1 cellular context compared by ENCODE assay signal in genomic region chr19:1408300-1409203, GRCh38.
TF ChIP-seq lines count a peak whose summit lies in the region.

No MANE protein-coding gene starts in this region.

TF ChIP-seq in HepG2, 621 proteins besides CTCF, POLR2A, EP300 and RAD21 (continued from another document and continues in another):
- TF ChIP-seq, protein P1, sequence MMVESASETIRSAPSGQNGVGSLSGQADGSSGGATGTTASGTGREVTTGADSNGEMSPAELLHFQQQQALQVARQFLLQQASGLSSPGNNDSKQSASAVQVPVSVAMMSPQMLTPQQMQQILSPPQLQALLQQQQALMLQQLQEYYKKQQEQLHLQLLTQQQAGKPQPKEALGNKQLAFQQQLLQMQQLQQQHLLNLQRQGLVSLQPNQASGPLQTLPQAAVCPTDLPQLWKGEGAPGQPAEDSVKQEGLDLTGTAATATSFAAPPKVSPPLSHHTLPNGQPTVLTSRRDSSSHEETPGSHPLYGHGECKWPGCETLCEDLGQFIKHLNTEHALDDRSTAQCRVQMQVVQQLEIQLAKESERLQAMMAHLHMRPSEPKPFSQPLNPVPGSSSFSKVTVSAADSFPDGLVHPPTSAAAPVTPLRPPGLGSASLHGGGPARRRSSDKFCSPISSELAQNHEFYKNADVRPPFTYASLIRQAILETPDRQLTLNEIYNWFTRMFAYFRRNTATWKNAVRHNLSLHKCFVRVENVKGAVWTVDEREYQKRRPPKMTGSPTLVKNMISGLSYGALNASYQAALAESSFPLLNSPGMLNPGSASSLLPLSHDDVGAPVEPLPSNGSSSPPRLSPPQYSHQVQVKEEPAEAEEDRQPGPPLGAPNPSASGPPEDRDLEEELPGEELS (CRISPR knock-in tag; IDR thresholded peaks at IDR 0.05), result no peak
- TF ChIP-seq RERE (CRISPR knock-in tag; IDR thresholded peaks at IDR 0.05; ENCODE audit: low read depth) (no peak), POGZ (CRISPR knock-in tag; IDR thresholded peaks at IDR 0.05) (no peak), FOXJ3 (CRISPR knock-in tag; IDR thresholded peaks at IDR 0.05; ENCODE audit: borderline replicate concordance) (no peak), FOXK1 (CRISPR knock-in tag; IDR thresholded peaks at IDR 0.05; ENCODE audit: borderline replicate concordance, low read depth) (no peak), ZNF513 (CRISPR knock-in tag; conservative IDR thresholded peaks at IDR 0.05) (no peak), RFX3 (CRISPR knock-in tag; IDR thresholded peaks at IDR 0.05) (no peak), ARID2 (CRISPR knock-in tag; IDR thresholded peaks at IDR 0.05; ENCODE audit: borderline replicate concordance) (0 out of 2 replicates have a peak, but pooled peaks have one; percentile 45), ZNF749 (CRISPR knock-in tag; IDR thresholded peaks at IDR 0.05; ENCODE audit: borderline replicate concordance) (no peak), MTF1 (CRISPR knock-in tag; IDR thresholded peaks at IDR 0.05) (peak; percentile 43; the same call in 1 of the 2 replicates), SOX5 (CRISPR knock-in tag; IDR thresholded peaks at IDR 0.05; ENCODE audit: borderline replicate concordance) (peak; percentile 13; the same call in 1 of the 2 replicates), HDAC2 (CRISPR knock-in tag; IDR thresholded peaks at IDR 0.05) (0 out of 2 replicates have a peak, but pooled peaks have one; percentile 26), PHF8 (CRISPR knock-in tag; IDR thresholded peaks at IDR 0.05) (peak; percentile 46; the same call in 1 of the 2 replicates), NBN (conservative IDR thresholded peaks at IDR 0.05) (no peak), KDM4B (CRISPR knock-in tag; IDR thresholded peaks at IDR 0.05) (0 out of 2 replicates have a peak, but pooled peaks have one; percentile 40), ZNF772 (CRISPR knock-in tag; IDR thresholded peaks at IDR 0.05) (peak; percentile 73; the same call in 1 of the 2 replicates), GFI1 (CRISPR knock-in tag; IDR thresholded peaks at IDR 0.05; ENCODE audit: borderline replicate concordance) (no peak; the same call in 1 of the 2 replicates), SCMH1 (CRISPR knock-in tag; IDR thresholded peaks at IDR 0.05; ENCODE audit: borderline replicate concordance) (no peak), SP1 (IDR thresholded peaks at IDR 0.05) (no peak), SP1 (CRISPR knock-in tag; IDR thresholded peaks at IDR 0.05) (no peak), ZBTB20 (CRISPR knock-in tag; IDR thresholded peaks at IDR 0.05; ENCODE audit: borderline replicate concordance, low read depth) (no peak), LCORL (IDR thresholded peaks at IDR 0.05) (no peak), LCORL (CRISPR knock-in tag; IDR thresholded peaks at IDR 0.05) (0 out of 2 replicates have a peak, but pooled peaks have one; percentile 26), ZNF605 (CRISPR knock-in tag; IDR thresholded peaks at IDR 0.05) (no peak), GTF3A (CRISPR knock-in tag; conservative IDR thresholded peaks at IDR 0.05) (no peak)
- TF ChIP-seq, protein P2, sequence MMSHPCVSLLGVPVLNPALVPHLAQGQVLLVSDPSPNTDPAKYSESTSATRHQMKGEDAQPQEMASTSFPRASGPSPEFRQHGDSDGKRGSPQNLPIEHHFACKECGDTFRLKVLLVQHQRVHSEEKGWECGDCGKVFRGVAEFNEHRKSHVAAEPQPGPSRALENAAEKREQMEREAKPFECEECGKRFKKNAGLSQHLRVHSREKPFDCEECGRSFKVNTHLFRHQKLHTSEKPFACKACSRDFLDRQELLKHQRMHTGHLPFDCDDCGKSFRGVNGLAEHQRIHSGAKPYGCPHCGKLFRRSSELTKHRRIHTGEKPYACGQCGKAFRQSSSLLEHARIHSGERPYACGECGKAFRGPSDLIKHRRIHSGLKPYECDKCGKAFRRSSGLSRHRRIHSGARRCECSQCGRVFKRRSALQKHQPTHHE (CRISPR knock-in tag; IDR thresholded peaks at IDR 0.05; ENCODE audit: borderline replicate concordance), result 0 out of 2 replicates have a peak, but pooled peaks have one; percentile 2
- TF ChIP-seq, protein P3, sequence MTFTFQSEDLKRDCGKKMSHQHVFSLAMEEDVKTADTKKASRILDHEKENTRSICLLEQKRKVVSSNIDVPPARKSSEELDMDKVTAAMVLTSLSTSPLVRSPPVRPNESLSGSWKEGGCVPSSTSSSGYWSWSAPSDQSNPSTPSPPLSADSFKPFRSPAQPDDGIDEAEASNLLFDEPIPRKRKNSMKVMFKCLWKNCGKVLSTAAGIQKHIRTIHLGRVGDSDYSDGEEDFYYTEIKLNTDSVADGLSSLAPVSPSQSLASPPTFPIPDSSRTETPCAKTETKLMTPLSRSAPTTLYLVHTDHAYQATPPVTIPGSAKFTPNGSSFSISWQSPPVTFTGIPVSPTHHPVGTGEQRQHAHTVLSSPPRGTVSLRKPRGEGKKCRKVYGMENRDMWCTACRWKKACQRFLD (CRISPR knock-in tag; IDR thresholded peaks at IDR 0.05; ENCODE audit: borderline replicate concordance), result 0 out of 2 replicates have a peak, but pooled peaks have one; percentile 50
- TF ChIP-seq, protein P4, sequence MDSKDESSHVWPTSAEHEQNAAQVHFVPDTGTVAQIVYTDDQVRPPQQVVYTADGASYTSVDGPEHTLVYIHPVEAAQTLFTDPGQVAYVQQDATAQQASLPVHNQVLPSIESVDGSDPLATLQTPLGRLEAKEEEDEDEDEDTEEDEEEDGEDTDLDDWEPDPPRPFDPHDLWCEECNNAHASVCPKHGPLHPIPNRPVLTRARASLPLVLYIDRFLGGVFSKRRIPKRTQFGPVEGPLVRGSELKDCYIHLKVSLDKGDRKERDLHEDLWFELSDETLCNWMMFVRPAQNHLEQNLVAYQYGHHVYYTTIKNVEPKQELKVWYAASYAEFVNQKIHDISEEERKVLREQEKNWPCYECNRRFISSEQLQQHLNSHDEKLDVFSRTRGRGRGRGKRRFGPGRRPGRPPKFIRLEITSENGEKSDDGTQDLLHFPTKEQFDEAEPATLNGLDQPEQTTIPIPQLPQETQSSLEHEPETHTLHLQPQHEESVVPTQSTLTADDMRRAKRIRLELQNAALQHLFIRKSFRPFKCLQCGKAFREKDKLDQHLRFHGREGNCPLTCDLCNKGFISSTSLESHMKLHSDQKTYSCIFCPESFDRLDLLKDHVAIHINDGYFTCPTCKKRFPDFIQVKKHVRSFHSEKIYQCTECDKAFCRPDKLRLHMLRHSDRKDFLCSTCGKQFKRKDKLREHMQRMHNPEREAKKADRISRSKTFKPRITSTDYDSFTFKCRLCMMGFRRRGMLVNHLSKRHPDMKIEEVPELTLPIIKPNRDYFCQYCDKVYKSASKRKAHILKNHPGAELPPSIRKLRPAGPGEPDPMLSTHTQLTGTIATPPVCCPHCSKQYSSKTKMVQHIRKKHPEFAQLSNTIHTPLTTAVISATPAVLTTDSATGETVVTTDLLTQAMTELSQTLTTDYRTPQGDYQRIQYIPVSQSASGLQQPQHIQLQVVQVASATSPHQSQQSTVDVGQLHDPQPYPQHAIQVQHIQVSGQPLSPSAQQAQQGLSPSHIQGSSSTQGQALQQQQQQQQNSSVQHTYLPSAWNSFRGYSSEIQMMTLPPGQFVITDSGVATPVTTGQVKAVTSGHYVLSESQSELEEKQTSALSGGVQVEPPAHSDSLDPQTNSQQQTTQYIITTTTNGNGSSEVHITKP (CRISPR knock-in tag; IDR thresholded peaks at IDR 0.05; ENCODE audit: low read depth), result no peak
- TF ChIP-seq, protein P5, sequence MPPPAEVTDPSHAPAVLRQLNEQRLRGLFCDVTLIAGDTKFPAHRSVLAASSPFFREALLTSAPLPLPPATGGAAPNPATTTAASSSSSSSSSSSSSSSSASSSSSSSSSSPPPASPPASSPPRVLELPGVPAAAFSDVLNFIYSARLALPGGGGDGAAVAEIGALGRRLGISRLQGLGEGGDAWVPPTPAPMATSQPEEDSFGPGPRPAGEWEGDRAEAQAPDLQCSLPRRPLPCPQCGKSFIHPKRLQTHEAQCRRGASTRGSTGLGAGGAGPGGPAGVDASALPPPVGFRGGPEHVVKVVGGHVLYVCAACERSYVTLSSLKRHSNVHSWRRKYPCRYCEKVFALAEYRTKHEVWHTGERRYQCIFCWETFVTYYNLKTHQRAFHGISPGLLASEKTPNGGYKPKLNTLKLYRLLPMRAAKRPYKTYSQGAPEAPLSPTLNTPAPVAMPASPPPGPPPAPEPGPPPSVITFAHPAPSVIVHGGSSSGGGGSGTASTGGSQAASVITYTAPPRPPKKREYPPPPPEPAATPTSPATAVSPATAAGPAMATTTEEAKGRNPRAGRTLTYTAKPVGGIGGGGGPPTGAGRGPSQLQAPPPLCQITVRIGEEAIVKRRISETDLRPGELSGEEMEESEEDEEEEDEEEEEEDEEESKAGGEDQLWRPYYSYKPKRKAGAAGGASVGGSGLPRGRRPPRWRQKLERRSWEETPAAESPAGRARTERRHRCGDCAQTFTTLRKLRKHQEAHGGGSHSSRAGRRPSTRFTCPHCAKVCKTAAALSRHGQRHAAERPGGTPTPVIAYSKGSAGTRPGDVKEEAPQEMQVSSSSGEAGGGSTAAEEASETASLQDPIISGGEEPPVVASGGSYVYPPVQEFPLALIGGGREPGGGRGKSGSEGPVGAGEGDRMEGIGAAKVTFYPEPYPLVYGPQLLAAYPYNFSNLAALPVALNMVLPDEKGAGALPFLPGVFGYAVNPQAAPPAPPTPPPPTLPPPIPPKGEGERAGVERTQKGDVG (CRISPR knock-in tag; IDR thresholded peaks at IDR 0.05; ENCODE audit: borderline replicate concordance), result no peak
- TF ChIP-seq, protein P6, sequence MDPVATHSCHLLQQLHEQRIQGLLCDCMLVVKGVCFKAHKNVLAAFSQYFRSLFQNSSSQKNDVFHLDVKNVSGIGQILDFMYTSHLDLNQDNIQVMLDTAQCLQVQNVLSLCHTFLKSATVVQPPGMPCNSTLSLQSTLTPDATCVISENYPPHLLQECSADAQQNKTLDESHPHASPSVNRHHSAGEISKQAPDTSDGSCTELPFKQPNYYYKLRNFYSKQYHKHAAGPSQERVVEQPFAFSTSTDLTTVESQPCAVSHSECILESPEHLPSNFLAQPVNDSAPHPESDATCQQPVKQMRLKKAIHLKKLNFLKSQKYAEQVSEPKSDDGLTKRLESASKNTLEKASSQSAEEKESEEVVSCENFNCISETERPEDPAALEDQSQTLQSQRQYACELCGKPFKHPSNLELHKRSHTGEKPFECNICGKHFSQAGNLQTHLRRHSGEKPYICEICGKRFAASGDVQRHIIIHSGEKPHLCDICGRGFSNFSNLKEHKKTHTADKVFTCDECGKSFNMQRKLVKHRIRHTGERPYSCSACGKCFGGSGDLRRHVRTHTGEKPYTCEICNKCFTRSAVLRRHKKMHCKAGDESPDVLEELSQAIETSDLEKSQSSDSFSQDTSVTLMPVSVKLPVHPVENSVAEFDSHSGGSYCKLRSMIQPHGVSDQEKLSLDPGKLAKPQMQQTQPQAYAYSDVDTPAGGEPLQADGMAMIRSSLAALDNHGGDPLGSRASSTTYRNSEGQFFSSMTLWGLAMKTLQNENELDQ (CRISPR knock-in tag; IDR thresholded peaks at IDR 0.05; ENCODE audit: borderline replicate concordance), result no peak
